ENCODE assay signal across 14 cellular contexts in the genomic region with DNA sequence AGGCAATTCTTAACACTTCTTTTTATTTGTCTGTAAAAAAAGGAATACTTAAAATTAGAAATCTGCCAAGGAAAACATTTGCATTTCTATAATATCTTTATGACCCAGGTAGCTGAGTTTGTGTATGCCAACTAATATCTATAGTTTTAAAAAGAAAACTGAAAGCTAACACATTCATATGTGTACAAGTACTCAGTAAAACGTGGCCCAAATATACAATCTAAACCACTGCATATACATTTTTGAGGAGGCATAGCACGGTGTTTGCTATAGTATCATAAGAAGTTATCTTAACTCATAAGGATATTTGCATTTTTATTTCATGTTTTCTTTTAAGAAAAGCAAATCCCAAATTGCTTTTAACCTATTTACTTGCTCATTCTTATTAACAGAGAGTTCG.
A peak's percentile ranks its signal among the peaks of the same experiment; 100 is the strongest.
DNase-seq lines count a peak whose midpoint lies in the region; ATAC-seq, FAIRE-seq and TF ChIP-seq lines count a peak whose summit lies in the region.
"Had no signal": no experiment of that assay in that cellular context is flagged by ENCODE, and none has a peak within 500 bp of the region (broad histone marks: within the 10 kb centered on the region; RNA-seq: fewer than 3 reads in every experiment).

No MANE protein-coding gene starts in this region.

- in situ Hi-C loops in GM12878 (cut with MboI), result no loop called here

- H4K20me1 ChIP-seq in GM12878 (ENCODE audit: control insufficient read depth, insufficient read depth), result no peaks in the 10 kb centered on the region

- no peaks in the 10 kb centered on the region for H3K27me3 Mint-ChIP-seq in activated CD8-positive, alpha-beta memory T cell treated with anti-CD3 and anti-CD28 coated beads, Interleukin-2, amount 10 ng/mL, durations not matched to agents 7 days and 5 days

- H3K4me1 ChIP-seq in GM12878 (ENCODE audit: control insufficient read depth, insufficient read depth, low read length) (no peaks in the 10 kb centered on the region), heart right ventricle (peaks cover 0 to 5% (median 0%) of the 10 kb centered on the region in 9 donors)

- CTCF ChIA-PET in activated CD8-positive, alpha-beta memory T cell treated with anti-CD3 and anti-CD28 coated beads, Interleukin-2, amount 10 ng/mL, durations not matched to agents 7 days and 5 days (lab: Charles Lee), result no interaction called here
- CTCF ChIA-PET in GM12878 (lab: Yijun Ruan, JAX), result interaction anchor here (0.7 to 1.3 kb wide), 2 partner anchors 12 to 144 kb away, joined by 3 read pairs; no protein-coding TSS in a partner anchor

- H3K4me1 Mint-ChIP-seq in activated CD8-positive, alpha-beta memory T cell treated with anti-CD3 and anti-CD28 coated beads, Interleukin-2, amount 10 ng/mL, durations not matched to agents 7 days and 5 days, result peaks cover 4% of the 10 kb centered on the region

- RAD21 ChIA-PET in GM12878 (lab: Charles Lee; ENCODE audit: unreplicated experiment), result no interaction called here

- POLR2A ChIA-PET in GM12878 (lab: Charles Lee), result no interaction called here

- H3K27ac ChIP-seq in GM12878 (ENCODE audit: control insufficient read depth, insufficient read depth) (no peak overlapping the region), heart right ventricle (no peak overlapping the region)
- H3K27ac ChIP-seq: tibial nerve had no signal

- no peak overlapping the region for H3K9ac ChIP-seq in GM12878 (ENCODE audit: control insufficient read depth, insufficient read depth, low read length)

- no peak overlapping the region for H3K27ac Mint-ChIP-seq in activated CD8-positive, alpha-beta memory T cell treated with anti-CD3 and anti-CD28 coated beads, Interleukin-2, amount 10 ng/mL, durations not matched to agents 7 days and 5 days

- H3K36me3 Mint-ChIP-seq in activated CD8-positive, alpha-beta memory T cell treated with anti-CD3 and anti-CD28 coated beads, Interleukin-2, amount 10 ng/mL, durations not matched to agents 7 days and 5 days, result peaks cover 8% of the 10 kb centered on the region

- no peak overlapping the region for H3K4me2 ChIP-seq in GM12878 (ENCODE audit: control insufficient read depth, insufficient read depth)

- SMC1A ChIA-PET in GM12878 (lab: Charles Lee; ENCODE audit: uncharacterized antibody, unreplicated experiment), result interaction anchor here (0.6 to 1.8 kb wide), 3 partner anchors 30 to 714 kb away, joined by 3 to 6 read pairs (median 3); no protein-coding TSS in a partner anchor

- 35% methylated on average over 3 of the region's 3 CpGs for WGBS in GM12878 (ENCODE audit: insufficient coverage, insufficient replicate concordance, low lambda C conversion rate, missing lambda C conversion rate)
- WGBS in heart right ventricle, 2 donors, result 94 to 95% methylated on average over 3 of the region's 3 CpGs

- ATAC-seq in activated CD8-positive, alpha-beta memory T cell treated with anti-CD3 and anti-CD28 coated beads, Interleukin-2, amount 10 ng/mL, durations not matched to agents 7 days and 5 days, result peak; percentile 84
- ATAC-seq in GM21576 (IDR thresholded peaks at IDR 0.05; ENCODE audit: unreplicated experiment) (peak; percentile 90), HG03095 (IDR thresholded peaks at IDR 0.05; ENCODE audit: unreplicated experiment) (peak; percentile 87), GM12878 (peak; percentile 88), heart right ventricle (no peak)
- ATAC-seq: left colon had no signal

- 0 out of 4 replicates have a peak, but pooled peaks of 1 of the 2 experiments have one; percentile 41 for TF ChIP-seq EP300 in GM12878 (IDR thresholded peaks at IDR 0.05; ENCODE audit: borderline replicate concordance in 1 of 2, control insufficient read depth in 1 of 2, low read depth in 2 of 2, low read length in 2 of 2)

- TF ChIP-seq RAD21 in GM12878 (IDR thresholded peaks at IDR 0.05; ENCODE audit: insufficient read depth, low read depth, low read length), result no peak

- H3K4me3 ChIP-seq in GM12878 (no peak overlapping the region), heart right ventricle (no peak overlapping the region)
- H3K4me3 ChIP-seq: tibial nerve had no signal

- no peak for TF ChIP-seq POLR2A in GM12878 (IDR thresholded peaks at IDR 0.05; ENCODE audit: low read depth, low read length)

- H3K27me3 ChIP-seq in GM12878 (replicated peaks in 1 of 2; ENCODE audit: control insufficient read depth in 2 of 2, insufficient read depth in 2 of 2, low read length in 1 of 2) (no peaks in the 10 kb centered on the region), heart right ventricle (no peaks in the 10 kb centered on the region)
- H3K27me3 ChIP-seq: tibial nerve had no signal

- H3K36me3 ChIP-seq in GM12878 (ENCODE audit: control insufficient read depth in 2 of 2, insufficient read depth in 2 of 2, low read length in 1 of 2), result no peaks in the 10 kb centered on the region
- H3K36me3 ChIP-seq in heart right ventricle, result peaks cover 0 to 34% (median 0%) of the 10 kb centered on the region in 9 donors

- no peak overlapping the region for H3K4me3 Mint-ChIP-seq in activated CD8-positive, alpha-beta memory T cell treated with anti-CD3 and anti-CD28 coated beads, Interleukin-2, amount 10 ng/mL, durations not matched to agents 7 days and 5 days
- H3K4me3 Mint-ChIP-seq: nephron had no signal

- FAIRE-seq in GM12878 (lab: Jason Lieb, UNC), result no peak

- intact Hi-C loops in GM12878 (cut with micrococcal nuclease; ENCODE audit: unreplicated experiment), result no loop called here
- intact Hi-C loops in heart right ventricle (cut with DNase I), result no loop called here

- H3K9me3 ChIP-seq in GM12878 (replicated peaks; ENCODE audit: control insufficient read depth, insufficient read depth, low read length) (no peaks in the 10 kb centered on the region), heart right ventricle (peaks cover 0 to 5% (median 0%) of the 10 kb centered on the region in 11 donors)
- H3K9me3 ChIP-seq: tibial nerve had no signal

- no peaks in the 10 kb centered on the region for H3K79me2 ChIP-seq in GM12878 (ENCODE audit: control insufficient read depth, insufficient read depth, low read length)

- DNase-seq in activated CD8-positive, alpha-beta memory T cell treated with anti-CD3 and anti-CD28 coated beads, Interleukin-2, amount 10 ng/mL, durations not matched to agents 7 days and 5 days, result no peak
- no peak for DNase-seq in activated CD8-positive, alpha-beta memory T cell treated with anti-CD3 and anti-CD28 coated beads, Interleukin-2, amount 50 U/mL, for 48 hours
- DNase-seq in GM12878 (ENCODE audit: low read depth, low spot score) (no peak), D341Med (ENCODE audit: low spot score) (no peak), heart right ventricle (no peak)
- no peak for DNase-seq in activated naive CD4-positive, alpha-beta T cell treated with Interleukin-2 at 50 U/mL for 16 hours
- DNase-seq: activated T-cell treated with anti-CD3 and anti-CD28 coated beads for 4 hours; effector memory CD4-positive, alpha-beta T cell; left colon; NCI-H226 had no signal

- no peak overlapping the region for H2AFZ ChIP-seq in GM12878 (ENCODE audit: control insufficient read depth, low read depth, low read length)

- BruUV-seq in GM12878 (replicated peaks; lab: Mats Ljungman, UMichigan), result no TSS peak

- no peaks in the 10 kb centered on the region for H3K9me3 Mint-ChIP-seq in activated CD8-positive, alpha-beta memory T cell treated with anti-CD3 and anti-CD28 coated beads, Interleukin-2, amount 10 ng/mL, durations not matched to agents 7 days and 5 days (ENCODE audit: low read depth)
- H3K9me3 Mint-ChIP-seq: nephron had no signal

- TF ChIP-seq CTCF in GM12878 (IDR thresholded peaks at IDR 0.05 in 2 of 3, conservative IDR thresholded peaks at IDR 0.05 in 1 of 3; ENCODE audit: control insufficient read depth in 2 of 3, extremely low read depth in 1 of 3, insufficient read depth in 1 of 3, low read depth in 3 of 3, low read length in 3 of 3), result no peak
- TF ChIP-seq CTCF in heart right ventricle (IDR thresholded peaks at IDR 0.05), result no peak

TF ChIP-seq in GM12878, 131 proteins besides CTCF, POLR2A, EP300 and RAD21 (continues in another document):
- TF ChIP-seq NFIC (IDR thresholded peaks at IDR 0.05; ENCODE audit: low read depth, low read length) (peak; percentile 60; the same call in 1 of the 2 replicates), WRNIP1 (IDR thresholded peaks at IDR 0.05; ENCODE audit: borderline replicate concordance, low read depth, low read length) (no peak), RUNX3 (IDR thresholded peaks at IDR 0.05; ENCODE audit: low read length) (peak; percentile 47; the same call in 1 of the 2 replicates), TAF1 (IDR thresholded peaks at IDR 0.05; ENCODE audit: borderline replicate concordance, low read depth, low read length) (no peak), NRF1 (conservative IDR thresholded peaks at IDR 0.05; ENCODE audit: low read depth, low read length) (no peak), TCF12 (IDR thresholded peaks at IDR 0.05; ENCODE audit: low read depth, low read length) (no peak)
- TF ChIP-seq, protein P1, sequence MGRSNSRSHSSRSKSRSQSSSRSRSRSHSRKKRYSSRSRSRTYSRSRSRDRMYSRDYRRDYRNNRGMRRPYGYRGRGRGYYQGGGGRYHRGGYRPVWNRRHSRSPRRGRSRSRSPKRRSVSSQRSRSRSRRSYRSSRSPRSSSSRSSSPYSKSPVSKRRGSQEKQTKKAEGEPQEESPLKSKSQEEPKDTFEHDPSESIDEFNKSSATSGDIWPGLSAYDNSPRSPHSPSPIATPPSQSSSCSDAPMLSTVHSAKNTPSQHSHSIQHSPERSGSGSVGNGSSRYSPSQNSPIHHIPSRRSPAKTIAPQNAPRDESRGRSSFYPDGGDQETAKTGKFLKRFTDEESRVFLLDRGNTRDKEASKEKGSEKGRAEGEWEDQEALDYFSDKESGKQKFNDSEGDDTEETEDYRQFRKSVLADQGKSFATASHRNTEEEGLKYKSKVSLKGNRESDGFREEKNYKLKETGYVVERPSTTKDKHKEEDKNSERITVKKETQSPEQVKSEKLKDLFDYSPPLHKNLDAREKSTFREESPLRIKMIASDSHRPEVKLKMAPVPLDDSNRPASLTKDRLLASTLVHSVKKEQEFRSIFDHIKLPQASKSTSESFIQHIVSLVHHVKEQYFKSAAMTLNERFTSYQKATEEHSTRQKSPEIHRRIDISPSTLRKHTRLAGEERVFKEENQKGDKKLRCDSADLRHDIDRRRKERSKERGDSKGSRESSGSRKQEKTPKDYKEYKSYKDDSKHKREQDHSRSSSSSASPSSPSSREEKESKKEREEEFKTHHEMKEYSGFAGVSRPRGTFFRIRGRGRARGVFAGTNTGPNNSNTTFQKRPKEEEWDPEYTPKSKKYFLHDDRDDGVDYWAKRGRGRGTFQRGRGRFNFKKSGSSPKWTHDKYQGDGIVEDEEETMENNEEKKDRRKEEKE (IDR thresholded peaks at IDR 0.05), result no peak
- TF ChIP-seq, protein P2, sequence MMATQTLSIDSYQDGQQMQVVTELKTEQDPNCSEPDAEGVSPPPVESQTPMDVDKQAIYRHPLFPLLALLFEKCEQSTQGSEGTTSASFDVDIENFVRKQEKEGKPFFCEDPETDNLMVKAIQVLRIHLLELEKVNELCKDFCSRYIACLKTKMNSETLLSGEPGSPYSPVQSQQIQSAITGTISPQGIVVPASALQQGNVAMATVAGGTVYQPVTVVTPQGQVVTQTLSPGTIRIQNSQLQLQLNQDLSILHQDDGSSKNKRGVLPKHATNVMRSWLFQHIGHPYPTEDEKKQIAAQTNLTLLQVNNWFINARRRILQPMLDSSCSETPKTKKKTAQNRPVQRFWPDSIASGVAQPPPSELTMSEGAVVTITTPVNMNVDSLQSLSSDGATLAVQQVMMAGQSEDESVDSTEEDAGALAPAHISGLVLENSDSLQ (IDR thresholded peaks at IDR 0.05), result no peak

Comparison
In these comparisons a context has a peak if more than half of its experiments do, and no peak if none do; other contexts are left out.
1. ATAC-seq: peak in activated CD8-positive, alpha-beta memory T cell treated with anti-CD3 and anti-CD28 coated beads, Interleukin-2, amount 10 ng/mL, durations not matched to agents 7 days and 5 days (single experiment), GM21576 (single experiment), HG03095 (single experiment) and GM12878 (single experiment); none in heart right ventricle (0 of 8).